1 cellular context compared by ENCODE assay signal in genomic region chr10:78774999-78775711, GRCh38.
TF ChIP-seq lines count a peak whose summit lies in the region.

No MANE protein-coding gene starts in this region.

TF ChIP-seq in SK-N-SH treated with all-trans-retinoic acid at 6 μM for 48 hours, 23 proteins besides CTCF, POLR2A, EP300 and RAD21 (continued from another document):
- TF ChIP-seq POU6F1 (CRISPR knock-in tag; IDR thresholded peaks at IDR 0.05; ENCODE audit: borderline replicate concordance, low read depth) (no peak), ZFP3 (CRISPR knock-in tag; IDR thresholded peaks at IDR 0.05) (no peak), ARNTL (CRISPR knock-in tag; IDR thresholded peaks at IDR 0.05; ENCODE audit: borderline replicate concordance, low read depth) (no peak), TCF4 (CRISPR knock-in tag; IDR thresholded peaks at IDR 0.05; ENCODE audit: borderline replicate concordance) (no peak)
